15 cellular contexts compared by ENCODE assay signal in the genomic region with DNA sequence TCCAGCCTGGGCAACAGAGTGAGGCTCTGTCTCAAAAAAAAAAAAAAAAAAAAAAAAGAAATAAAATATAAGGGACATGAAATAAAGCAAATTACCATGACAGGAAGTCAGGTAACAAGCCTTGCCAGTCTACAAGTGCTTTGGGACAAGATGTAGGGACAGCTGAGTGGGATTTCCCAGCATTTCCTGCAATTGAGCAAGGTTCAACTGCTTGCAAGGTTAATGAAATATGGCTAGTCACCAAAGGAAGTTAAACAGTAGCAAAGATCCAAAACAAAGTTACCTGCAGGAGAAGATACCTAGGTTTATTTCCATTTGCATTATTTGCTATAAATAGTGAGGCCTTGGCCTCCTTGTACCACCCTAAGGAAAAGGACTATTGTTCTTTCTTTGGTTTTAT. TPM values are rescaled to one million over a fixed set of nuclear protein-coding genes. Genes with fewer than 3 reads are reported as not detected.
A peak's percentile ranks its signal among the peaks of the same experiment; 100 is the strongest.
DNase-seq lines count a peak whose midpoint lies in the region; ATAC-seq and TF ChIP-seq lines count a peak whose summit lies in the region.
"Had no signal": no experiment of that assay in that cellular context is flagged by ENCODE, and none has a peak within 500 bp of the region (broad histone marks: within the 10 kb centered on the region; RNA-seq: fewer than 3 reads in every experiment).

No MANE protein-coding gene starts in this region.

- TF ChIP-seq CTCF in endothelial cell (IDR thresholded peaks at IDR 0.05; ENCODE audit: unreplicated experiment) (no peak), right lobe of liver (IDR thresholded peaks at IDR 0.05) (no peak)

- H3K4me3 Mint-ChIP-seq in endothelial cell (ENCODE audit: unreplicated experiment) = no peak overlapping the region
- H3K4me3 Mint-ChIP-seq: CD4-positive, alpha-beta memory T cell had no signal

- no peaks in the 10 kb centered on the region for H3K36me3 ChIP-seq in right lobe of liver
- H3K36me3 ChIP-seq: HAP-1 had no signal

- H3K9me3 Mint-ChIP-seq in endothelial cell (ENCODE audit: unreplicated experiment) = no peaks in the 10 kb centered on the region

- H3K27me3 ChIP-seq in right lobe of liver = no peaks in the 10 kb centered on the region

- peaks cover 13% of the 10 kb centered on the region for H3K4me1 Mint-ChIP-seq in endothelial cell (ENCODE audit: unreplicated experiment)
- H3K4me1 Mint-ChIP-seq: CD4-positive, alpha-beta memory T cell had no signal

- TF ChIP-seq POLR2A in right lobe of liver (IDR thresholded peaks at IDR 0.05) = no peak

- H3K27me3 Mint-ChIP-seq in endothelial cell (ENCODE audit: unreplicated experiment) = no peaks in the 10 kb centered on the region

- intact Hi-C loops in left colon (cut with DNase I, micrococcal nuclease) (no loop called here), right lobe of liver (cut with DNase I) (loop anchor here (10.0 kb wide), 2 partner anchors 148 to 158 kb away; partner anchors contain the start of gene CMTM6 (in 1 of the 2))

- no peak overlapping the region for H3K4me3 ChIP-seq in right lobe of liver
- H3K4me3 ChIP-seq: HAP-1 had no signal

- H3K9me3 ChIP-seq in right lobe of liver = no peaks in the 10 kb centered on the region
- H3K9me3 ChIP-seq: HAP-1 had no signal

- no peaks in the 10 kb centered on the region for H3K4me1 ChIP-seq in right lobe of liver

- H3K27ac ChIP-seq in right lobe of liver = no peak overlapping the region

- H3K27ac Mint-ChIP-seq in endothelial cell (ENCODE audit: unreplicated experiment) = peak overlapping the region; percentile 22
- H3K27ac Mint-ChIP-seq: CD4-positive, alpha-beta memory T cell had no signal

- H3K36me3 Mint-ChIP-seq in endothelial cell (ENCODE audit: low read depth, unreplicated experiment) = peaks cover 4% of the 10 kb centered on the region
- H3K36me3 Mint-ChIP-seq: CD4-positive, alpha-beta memory T cell had no signal

- ATAC-seq in left colon (peak; percentile 75), right lobe of liver (peak in 3 of 4 donors; percentile 57 to 86 (median 75)), GM19023 (IDR thresholded peaks at IDR 0.05; ENCODE audit: unreplicated experiment) (no peak), HG03432 (IDR thresholded peaks at IDR 0.05; ENCODE audit: unreplicated experiment) (no peak)

- no peak for DNase-seq in endothelial cell (ENCODE audit: low spot score)
- DNase-seq in left colon = no peak
- no peak for DNase-seq in right lobe of liver
- DNase-seq in NCI-H524 treated with DMSO at 0.1 percent for 48 hours (lab: John Stamatoyannopoulos, UW) = no peak
- DNase-seq: C1 segment of cervical spinal cord; Calu3; CD4-positive, alpha-beta memory T cell; COR-L47; DMS53; DMS79 treated with DMSO at 0.1 percent for 48 hours; GF-D8; GOT3 had no signal

RNA-seq across cellular contexts. Expression of gene CNOT10, which starts 22.4 kb away (rescaled TPM):
- total RNA-seq in endothelial cell (ENCODE audit: unreplicated experiment) = 42.1 TPM
- total RNA-seq in left colon = 10 to 100 TPM; 28.0 to 33.4 TPM
- 10 to 100 TPM; 10.6 to 36.3 (median 12.5) TPM for total RNA-seq in right lobe of liver

Comparison
In these comparisons a context has a peak if more than half of its experiments do, and no peak if none do; other contexts are left out.
1. ATAC-seq: peak in left colon (single experiment) and right lobe of liver (3 of 4); none in GM19023 (single experiment) and HG03432 (single experiment).
2. intact Hi-C loops: an anchor here in right lobe of liver (10.0 kb wide); none called in left colon.